Comparison of ENCODE assay signal across 8 cellular contexts in the genomic region with DNA sequence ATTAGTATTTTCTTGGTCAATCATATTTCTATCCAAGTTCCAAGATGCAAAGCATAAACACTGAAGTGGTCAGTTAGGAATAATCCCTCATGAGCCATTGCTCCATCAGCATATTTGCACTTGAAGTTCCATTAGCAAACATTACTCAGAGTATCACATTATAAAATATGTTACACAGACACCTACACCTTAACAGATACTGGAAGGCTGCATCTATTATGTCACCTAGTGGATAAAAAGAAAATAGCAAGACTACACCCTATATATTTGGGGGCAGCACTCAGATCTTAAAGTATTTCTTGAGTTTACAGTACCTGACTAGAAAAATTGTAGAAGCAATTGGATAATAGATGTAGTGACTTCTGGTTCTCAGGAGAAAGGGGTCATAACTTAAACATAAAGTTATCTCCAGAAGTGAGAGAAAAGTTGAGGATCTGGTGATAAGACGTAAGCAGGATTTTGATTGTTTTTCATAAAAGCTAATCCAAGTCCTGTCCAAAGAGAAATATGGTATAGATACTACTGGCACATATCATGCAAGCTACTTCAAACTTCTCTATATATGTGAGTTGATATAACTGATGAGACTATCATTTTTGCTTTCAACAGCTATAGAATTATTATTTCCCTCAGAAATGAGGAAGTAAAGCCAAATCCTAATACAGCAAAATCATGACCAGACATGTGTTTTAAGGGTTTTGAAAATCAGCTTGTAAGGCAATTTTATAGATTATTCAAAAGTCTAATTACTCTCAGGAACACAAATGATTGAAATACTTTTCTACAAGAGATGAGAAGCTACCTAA.
DNase-seq lines count a peak whose midpoint lies in the region; ATAC-seq and TF ChIP-seq lines count a peak whose summit lies in the region.

No MANE protein-coding gene starts in this region.

- H3K9me3 ChIP-seq in adrenal gland (replicated peaks in 1 of 3), result no peaks in the 10 kb centered on the region
- H3K9me3 ChIP-seq in neural cell (ENCODE audit: low read length), result no peaks in the 10 kb centered on the region

- no peaks in the 10 kb centered on the region for H4K20me1 ChIP-seq in neural cell (ENCODE audit: insufficient read depth)

- peak; percentile 76 for TF ChIP-seq RAD21 in neural cell (conservative IDR thresholded peaks at IDR 0.05)

- H3F3A ChIP-seq in neural cell (ENCODE audit: insufficient read depth, low read length, poor library complexity, severe bottlenecking), result no peaks in the 10 kb centered on the region

- H3K27ac Mint-ChIP-seq in immature natural killer cell, result no peak overlapping the region
- H3K27ac Mint-ChIP-seq in stimulated activated effector memory CD8-positive, alpha-beta T cell treated with anti-CD3 and anti-CD28 coated beads, Interleukin-12 subunit alpha, Interleukin-12 subunit beta, amount 100 ng/mL, for 72 hours, result no peak overlapping the region

- H3K4me1 ChIP-seq in adrenal gland (replicated peaks in 1 of 2), result no peaks in the 10 kb centered on the region

- no peak overlapping the region for H2AFZ ChIP-seq in neural cell (ENCODE audit: low read depth, low read length)

- H3K27me3 Mint-ChIP-seq in immature natural killer cell (ENCODE audit: low read depth in 3 of 3), result no peaks in the 10 kb centered on the region

- WGBS in adrenal gland, 4 donors, result 75 to 91% (median 80%) methylated on average over 1 of the region's 1 CpG

- no peaks in the 10 kb centered on the region for H3K4me1 Mint-ChIP-seq in immature natural killer cell
- H3K4me1 Mint-ChIP-seq in stimulated activated effector memory CD8-positive, alpha-beta T cell treated with anti-CD3 and anti-CD28 coated beads, Interleukin-12 subunit alpha, Interleukin-12 subunit beta, amount 100 ng/mL, for 72 hours, result no peaks in the 10 kb centered on the region

- no peak for TF ChIP-seq POLR2A in adrenal gland (IDR thresholded peaks at IDR 0.05)

- H3K27ac ChIP-seq in adrenal gland (no peak overlapping the region), neural cell (ENCODE audit: low read length) (no peak overlapping the region)

- H3K9ac ChIP-seq in neural cell (ENCODE audit: low read length), result no peak overlapping the region

- H3K36me3 Mint-ChIP-seq in immature natural killer cell, result no peaks in the 10 kb centered on the region
- no peaks in the 10 kb centered on the region for H3K36me3 Mint-ChIP-seq in stimulated activated effector memory CD8-positive, alpha-beta T cell treated with anti-CD3 and anti-CD28 coated beads, Interleukin-12 subunit alpha, Interleukin-12 subunit beta, amount 100 ng/mL, for 72 hours

- ATAC-seq in HG03460 (IDR thresholded peaks at IDR 0.05; ENCODE audit: unreplicated experiment), result peak; percentile 89
- ATAC-seq in stimulated activated effector memory CD8-positive, alpha-beta T cell treated with anti-CD3 and anti-CD28 coated beads, Interleukin-12 subunit alpha, Interleukin-12 subunit beta, amount 100 ng/mL, for 72 hours, result no peak

- H3K9me3 Mint-ChIP-seq in immature natural killer cell, result peaks cover 0 to 10% (median 5%) of the 10 kb centered on the region in 6 donors
- peaks cover 10% of the 10 kb centered on the region for H3K9me3 Mint-ChIP-seq in stimulated activated effector memory CD8-positive, alpha-beta T cell treated with anti-CD3 and anti-CD28 coated beads, Interleukin-12 subunit alpha, Interleukin-12 subunit beta, amount 100 ng/mL, for 72 hours

- H3K4me2 ChIP-seq in neural cell (ENCODE audit: low read length), result no peak overlapping the region

- intact Hi-C loops in adrenal gland (cut with DNase I), result no loop called here

- no peak for TF ChIP-seq EP300 in neural cell (conservative IDR thresholded peaks at IDR 0.05; ENCODE audit: poor library complexity, severe bottlenecking)

- H3K9me2 ChIP-seq in neural cell (ENCODE audit: insufficient read depth, low read length), result no peaks in the 10 kb centered on the region

- H3K27me3 ChIP-seq in adrenal gland (no peaks in the 10 kb centered on the region), neural cell (ENCODE audit: insufficient read depth, low read depth, low read length) (no peaks in the 10 kb centered on the region)

- TF ChIP-seq CTCF in GM20000 (IDR thresholded peaks at IDR 0.05; ENCODE audit: extremely low read depth, missing control alignments), result peak; percentile 21
- TF ChIP-seq CTCF in adrenal gland (IDR thresholded peaks at IDR 0.05), result peak in 4 of 6 experiments; percentile 10 to 34 (median 12)
- peak; percentile 76 for TF ChIP-seq CTCF in neural cell (IDR thresholded peaks at IDR 0.05; ENCODE audit: poor library complexity, severe bottlenecking)

- H3K36me3 ChIP-seq in adrenal gland (replicated peaks in 1 of 2), result no peaks in the 10 kb centered on the region
- H3K36me3 ChIP-seq in neural cell (ENCODE audit: insufficient read depth, low read length), result no peaks in the 10 kb centered on the region

- DNase-seq in DMS53 treated with DMSO at 0.1 percent for 48 hours (lab: John Stamatoyannopoulos, UW; ENCODE audit: unreplicated experiment) (peak; percentile 27), GM20000 (ENCODE audit: low spot score) (peak; percentile 28), adrenal gland (no peak), immature natural killer cell (no peak)
- no peak for DNase-seq in stimulated activated naive CD4-positive, alpha-beta T cell treated with Interleukin-2 at 50 U/mL for 16 hours (lab: John Stamatoyannopoulos, UW)
- DNase-seq in stimulated activated effector memory CD8-positive, alpha-beta T cell treated with anti-CD3 and anti-CD28 coated beads, Interleukin-12 subunit alpha, Interleukin-12 subunit beta, amount 100 ng/mL, for 72 hours (ENCODE audit: low spot score in 2 of 2), result no peak

- H3K79me2 ChIP-seq in neural cell (replicated peaks; ENCODE audit: insufficient read depth, low read length), result no peaks in the 10 kb centered on the region

- H3K4me3 ChIP-seq in adrenal gland, result no peak overlapping the region
- no peak overlapping the region for H3K4me3 ChIP-seq in neural cell (ENCODE audit: low read length)

- no peak overlapping the region for H3K4me3 Mint-ChIP-seq in immature natural killer cell
- no peak overlapping the region for H3K4me3 Mint-ChIP-seq in stimulated activated effector memory CD8-positive, alpha-beta T cell treated with anti-CD3 and anti-CD28 coated beads, Interleukin-12 subunit alpha, Interleukin-12 subunit beta, amount 100 ng/mL, for 72 hours

TF ChIP-seq in neural cell, 6 proteins besides CTCF, POLR2A, EP300 and RAD21:
- TF ChIP-seq EZH2 (IDR thresholded peaks at IDR 0.05; ENCODE audit: borderline replicate concordance, insufficient read depth, low read length, poor library complexity, severe bottlenecking) (no peak), SMC3 (conservative IDR thresholded peaks at IDR 0.05; ENCODE audit: poor library complexity) (peak; percentile 78)

Comparison
In these comparisons a context has a peak if more than half of its experiments do, and no peak if none do; other contexts are left out.
1. DNase-seq: peak in DMS53 treated with DMSO at 0.1 percent for 48 hours (single experiment) and GM20000 (single experiment); none in adrenal gland (0 of 7), immature natural killer cell (0 of 3), stimulated activated naive CD4-positive, alpha-beta T cell treated with Interleukin-2 at 50 U/mL for 16 hours (single experiment) and stimulated activated effector memory CD8-positive, alpha-beta T cell treated with anti-CD3 and anti-CD28 coated beads, Interleukin-12 subunit alpha, Interleukin-12 subunit beta, amount 100 ng/mL, for 72 hours (0 of 2).
2. CTCF ChIP-seq: peak in every context shown above with its lines; median percentile 76 in neural cell; 21 in GM20000; 12 in adrenal gland.